In the genomic region with DNA sequence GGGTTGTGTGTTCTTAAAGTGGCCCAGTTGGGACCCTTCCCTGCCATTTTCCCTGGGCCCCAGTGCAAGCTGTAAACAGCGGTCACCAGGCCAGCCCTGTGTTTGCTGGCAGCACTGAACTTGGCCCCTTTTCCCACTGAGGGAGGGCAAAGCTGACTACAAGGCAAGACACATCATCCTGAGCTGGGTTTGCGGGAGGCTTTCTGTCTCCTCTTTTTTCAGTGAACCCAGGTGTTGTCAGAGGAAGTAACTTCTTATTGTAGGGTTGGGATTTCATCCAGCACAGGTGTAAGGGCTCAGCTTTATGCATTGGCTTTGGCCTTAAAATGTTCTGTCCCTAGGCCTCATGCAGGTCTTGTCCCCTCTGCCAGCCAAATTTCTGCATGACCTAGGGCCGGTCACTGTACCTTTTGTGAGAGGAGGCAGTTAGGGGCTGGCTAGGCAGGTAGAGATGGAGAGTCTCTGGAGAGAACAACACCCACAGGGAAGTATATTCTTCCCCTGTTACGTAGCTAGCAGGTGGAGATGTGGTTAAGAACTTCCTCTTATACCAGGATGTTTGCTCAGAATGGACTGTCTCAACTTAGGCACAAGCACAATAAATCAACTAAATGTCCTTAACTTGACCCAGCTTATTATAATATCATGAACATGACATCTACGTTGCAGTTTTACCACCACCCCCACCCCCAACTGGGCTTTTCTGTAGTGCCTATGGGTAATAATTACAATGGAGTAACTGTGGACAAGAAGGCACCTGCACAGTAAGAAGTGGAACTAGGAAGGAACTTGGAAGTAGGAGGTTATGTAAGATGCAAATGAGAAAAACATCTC, we compare ENCODE assay signal across 8 cellular contexts.
A peak's percentile ranks its signal among the peaks of the same experiment; 100 is the strongest.
DNase-seq lines count a peak whose midpoint lies in the region; ATAC-seq and TF ChIP-seq lines count a peak whose summit lies in the region.

No MANE protein-coding gene starts in this region.

- intact Hi-C loops in left colon (cut with DNase I, micrococcal nuclease) (no loop called here), A673 (cut with micrococcal nuclease; ENCODE audit: unreplicated experiment) (no loop called here)

- DNase-seq in LNCaP clone FGC (ENCODE audit: low read depth) (peak; percentile 83), left colon (peak; percentile 70 to 73), HPDE6-E6E7 (ENCODE audit: extremely low spot score) (no peak), A673 (ENCODE audit: low spot score) (no peak), foreskin fibroblast (no peak), D341Med (ENCODE audit: low spot score) (no peak)

- H3K27ac ChIP-seq in A673 (ENCODE audit: low read depth, low read length, poor library complexity, severe bottlenecking): no peak overlapping the region

- CTCF ChIA-PET in A673 (lab: Charles Lee): no interaction called here

- no TSS peak for BruUV-seq in A673 (replicated peaks; lab: Mats Ljungman, UMichigan)

- POLR2A ChIA-PET in A673 (lab: Charles Lee; ENCODE audit: low non-redundant PET): no interaction called here

- no peaks in the 10 kb centered on the region for H3K4me1 ChIP-seq in A673 (ENCODE audit: insufficient read depth, low read length, poor library complexity, severe bottlenecking)

- H3K4me3 ChIP-seq in LNCaP clone FGC (ENCODE audit: low read depth, low read length) (no peak overlapping the region), A673 (ENCODE audit: low read depth, low read length, poor library complexity, severe bottlenecking) (no peak overlapping the region), foreskin fibroblast (ENCODE audit: low read depth in 1 of 2, low read length in 2 of 2) (no peak overlapping the region)

- no peaks in the 10 kb centered on the region for H3K36me3 ChIP-seq in A673 (ENCODE audit: insufficient read depth, low read length, poor library complexity, severe bottlenecking)

- peaks cover 10% of the 10 kb centered on the region for H3K27me3 ChIP-seq in A673 (replicated peaks; ENCODE audit: insufficient read depth, low read depth, low read length, poor library complexity)

- H3K9me3 ChIP-seq in A673 (ENCODE audit: low read depth, low read length, poor library complexity, severe bottlenecking): no peaks in the 10 kb centered on the region

- TF ChIP-seq CTCF in LNCaP clone FGC (IDR thresholded peaks at IDR 0.05; ENCODE audit: control insufficient read depth, extremely low read depth, insufficient read depth) (no peak), A673 (conservative IDR thresholded peaks at IDR 0.05; ENCODE audit: low read depth, low read length) (no peak), foreskin fibroblast (IDR thresholded peaks at IDR 0.05; ENCODE audit: low read depth, low read length) (no peak)

- ATAC-seq in GM18502 (IDR thresholded peaks at IDR 0.05; ENCODE audit: poor library complexity, unreplicated experiment): peak; percentile 96
- peak; percentile 91 for ATAC-seq in GM21723 (IDR thresholded peaks at IDR 0.05; ENCODE audit: unreplicated experiment)
- ATAC-seq in left colon: peak; percentile 97

Comparison
In these comparisons a context has a peak if more than half of its experiments do, and no peak if none do; other contexts are left out.
1. DNase-seq: peak in LNCaP clone FGC (single experiment) and left colon (2 of 2); none in HPDE6-E6E7 (single experiment), A673 (single experiment), foreskin fibroblast (0 of 2) and D341Med (single experiment).
2. Peak in every context shown above with its lines, with median percentiles within 50 percentile points of each other: ATAC-seq.